9 cellular contexts compared by ENCODE assay signal in genomic region chr20:38221041-38221589, GRCh38. TPM values are rescaled to one million over a fixed set of nuclear protein-coding genes. Genes with fewer than 3 reads are reported as not detected.
DNase-seq lines count a peak whose midpoint lies in the region; ATAC-seq and TF ChIP-seq lines count a peak whose summit lies in the region.
"Had no signal": no experiment of that assay in that cellular context is flagged by ENCODE, and none has a peak within 500 bp of the region (broad histone marks: within the 10 kb centered on the region; RNA-seq: fewer than 3 reads in every experiment).

No MANE protein-coding gene starts in this region.

- H3K36me3 ChIP-seq in KMS-11 (ENCODE audit: insufficient read depth) (no peaks in the 10 kb centered on the region), heart right ventricle (peaks cover 0 to 7% (median 0%) of the 10 kb centered on the region in 9 donors)

- ATAC-seq in activated naive CD8-positive, alpha-beta T cell treated with anti-CD3 and anti-CD28 coated beads, Interleukin-2, amount 10 ng/mL, durations not matched to agents 7 days and 5 days (ENCODE audit: low read depth) = peak; percentile 65
- ATAC-seq in heart right ventricle = peak; percentile 34 to 77 (median 64)
- no peak for ATAC-seq in HG03139 (IDR thresholded peaks at IDR 0.05; ENCODE audit: unreplicated experiment)
- no peak for ATAC-seq in HG02571 (IDR thresholded peaks at IDR 0.05; ENCODE audit: unreplicated experiment)

- H3K27ac Mint-ChIP-seq in activated naive CD8-positive, alpha-beta T cell treated with anti-CD3 and anti-CD28 coated beads, Interleukin-2, amount 10 ng/mL, durations not matched to agents 7 days and 5 days = no peak overlapping the region
- H3K27ac Mint-ChIP-seq: dendritic cell treated with granulocyte-macrophage colony-stimulating factor and Interleukin-4, amounts not matched to agents 40 ng/mL and 50 ng/mL, for 4 days had no signal

- H3K36me3 Mint-ChIP-seq in activated naive CD8-positive, alpha-beta T cell treated with anti-CD3 and anti-CD28 coated beads, Interleukin-2, amount 10 ng/mL, durations not matched to agents 7 days and 5 days = no peaks in the 10 kb centered on the region

- H3K4me1 ChIP-seq in KMS-11 (ENCODE audit: low read depth, poor library complexity, severe bottlenecking) (peaks cover 1% of the 10 kb centered on the region), heart right ventricle (peaks cover 0 to 22% (median 3%) of the 10 kb centered on the region in 9 donors)

- peak; percentile 92 for TF ChIP-seq CTCF in KMS-11 (conservative IDR thresholded peaks at IDR 0.05; ENCODE audit: low read depth, low read length)
- peak; percentile 82 to 94 (median 91) for TF ChIP-seq CTCF in heart right ventricle (IDR thresholded peaks at IDR 0.05)
- peak; percentile 95 for TF ChIP-seq CTCF in retinal pigment epithelial cell (conservative IDR thresholded peaks at IDR 0.05; ENCODE audit: low read depth, low read length)

- H3K27ac ChIP-seq in KMS-11 (no peak overlapping the region), heart right ventricle (no peak overlapping the region)

- peak overlapping the region; percentile 13; the same call in 1 of the 2 replicates for H2AFZ ChIP-seq in KMS-11 (ENCODE audit: low read depth)

- H3K4me2 ChIP-seq in KMS-11 = no peak overlapping the region

- H3K9me3 ChIP-seq in heart right ventricle = no peaks in the 10 kb centered on the region

- peaks cover 2% of the 10 kb centered on the region for H3K27me3 Mint-ChIP-seq in activated naive CD8-positive, alpha-beta T cell treated with anti-CD3 and anti-CD28 coated beads, Interleukin-2, amount 10 ng/mL, durations not matched to agents 7 days and 5 days

- POLR2A ChIA-PET in activated naive CD8-positive, alpha-beta T cell treated with anti-CD3 and anti-CD28 coated beads, Interleukin-2, amount 10 ng/mL, durations not matched to agents 7 days and 5 days (lab: Charles Lee) = no interaction called here

- no peaks in the 10 kb centered on the region for H3K79me2 ChIP-seq in KMS-11 (ENCODE audit: insufficient read depth, low read depth)

- no peak overlapping the region for H3K9ac ChIP-seq in KMS-11

- H3K4me3 Mint-ChIP-seq in activated naive CD8-positive, alpha-beta T cell treated with anti-CD3 and anti-CD28 coated beads, Interleukin-2, amount 10 ng/mL, durations not matched to agents 7 days and 5 days = no peak overlapping the region
- H3K4me3 Mint-ChIP-seq: dendritic cell treated with granulocyte-macrophage colony-stimulating factor and Interleukin-4, amounts not matched to agents 40 ng/mL and 50 ng/mL, for 4 days had no signal

- H3K27me3 ChIP-seq in KMS-11 (ENCODE audit: insufficient read depth, low read depth) = no peaks in the 10 kb centered on the region; the same call in 1 of the 2 replicates
- no peaks in the 10 kb centered on the region for H3K27me3 ChIP-seq in heart right ventricle

- H3K4me3 ChIP-seq in KMS-11 (IDR thresholded peaks at IDR 0.05; ENCODE audit: insufficient read depth, low read depth, low read length) (no peak overlapping the region), heart right ventricle (no peak overlapping the region), retinal pigment epithelial cell (ENCODE audit: low read length) (no peak overlapping the region)

- intact Hi-C loops in heart right ventricle (cut with DNase I) = loop anchor here (1.0 to 10.0 kb wide), 15 partner anchors 49 to 659 kb away; partner anchors contain the start of genes TGM2 (in 5 of the 10) and VSTM2L (in 1 of the 10)

- H3K9me3 Mint-ChIP-seq in activated naive CD8-positive, alpha-beta T cell treated with anti-CD3 and anti-CD28 coated beads, Interleukin-2, amount 10 ng/mL, durations not matched to agents 7 days and 5 days = no peaks in the 10 kb centered on the region
- H3K9me3 Mint-ChIP-seq: dendritic cell treated with granulocyte-macrophage colony-stimulating factor and Interleukin-4, amounts not matched to agents 40 ng/mL and 50 ng/mL, for 4 days had no signal

- WGBS in heart right ventricle, 2 donors = 12 to 16% methylated on average over 12 of the region's 12 CpGs

- peaks cover 1% of the 10 kb centered on the region for H3K4me1 Mint-ChIP-seq in activated naive CD8-positive, alpha-beta T cell treated with anti-CD3 and anti-CD28 coated beads, Interleukin-2, amount 10 ng/mL, durations not matched to agents 7 days and 5 days

- DNase-seq in DMS79 (lab: John Stamatoyannopoulos, UW) = peak; percentile 34
- DNase-seq in SW480 (ENCODE audit: low spot score) = peak; percentile 71
- peak; percentile 76 for DNase-seq in activated naive CD8-positive, alpha-beta T cell treated with anti-CD3 and anti-CD28 coated beads, Interleukin-2, amount 10 ng/mL, durations not matched to agents 7 days and 5 days
- DNase-seq in heart right ventricle = peak; percentile 58 to 78
- DNase-seq in retinal pigment epithelial cell (ENCODE audit: low read depth) = no peak

- H4K20me1 ChIP-seq in KMS-11 (ENCODE audit: insufficient read depth) = no peaks in the 10 kb centered on the region

RNA-seq across cellular contexts. Expression of gene KIAA1755, which starts 39.4 kb away (rescaled TPM):
- total RNA-seq in activated naive CD8-positive, alpha-beta T cell treated with anti-CD3 and anti-CD28 coated beads, Interleukin-2, amount 10 ng/mL, durations not matched to agents 7 days and 5 days = not detected
- 1 to 10 TPM; 2.7 to 7.7 (median 5.2) TPM for total RNA-seq in heart right ventricle
- 1 to 10 TPM; 2.9 to 6.2 TPM for polyA plus RNA-seq in heart right ventricle

RNA-seq across cellular contexts. Expression of gene TGM2, which starts 56.0 kb away (rescaled TPM):
- under 1 TPM; 0.43 to 0.50 TPM for total RNA-seq in activated naive CD8-positive, alpha-beta T cell treated with anti-CD3 and anti-CD28 coated beads, Interleukin-2, amount 10 ng/mL, durations not matched to agents 7 days and 5 days
- 100 to 1,000 TPM; 279 to 993 (median 472) TPM for total RNA-seq in heart right ventricle
- polyA plus RNA-seq in heart right ventricle = 100 to 1,000 TPM; 146 to 475 TPM

Comparison
In these comparisons a context has a peak if more than half of its experiments do, and no peak if none do; other contexts are left out.
1. ATAC-seq: peak in activated naive CD8-positive, alpha-beta T cell treated with anti-CD3 and anti-CD28 coated beads, Interleukin-2, amount 10 ng/mL, durations not matched to agents 7 days and 5 days (single experiment) and heart right ventricle (8 of 8); none in HG03139 (single experiment) and HG02571 (single experiment).
2. RNA of gene TGM2, which starts 56.0 kb away (total RNA-seq): 279 to 993 TPM in heart right ventricle; 0.43 to 0.50 TPM in activated naive CD8-positive, alpha-beta T cell treated with anti-CD3 and anti-CD28 coated beads, Interleukin-2, amount 10 ng/mL, durations not matched to agents 7 days and 5 days; every median in the first group is over 100 times any median in the second.
3. Peak in every context shown above with its lines, with median percentiles within 50 percentile points of each other: CTCF ChIP-seq.